Comparison of ENCODE assay signal across 10 cellular contexts in genomic region chr1:36123357-36123756, GRCh38. TPM values are rescaled to one million over a fixed set of nuclear protein-coding genes. Genes with fewer than 3 reads are reported as not detected.
DNase-seq lines count a peak whose midpoint lies in the region; ATAC-seq and TF ChIP-seq lines count a peak whose summit lies in the region.
"Had no signal": no experiment of that assay in that cellular context is flagged by ENCODE, and none has a peak within 500 bp of the region (broad histone marks: within the 10 kb centered on the region; RNA-seq: fewer than 3 reads in every experiment).

No MANE protein-coding gene starts in this region.

- peak overlapping the region; percentile 71 for H3K9ac ChIP-seq in OCI-LY3 (ENCODE audit: low read length)
- H3K9ac ChIP-seq in smooth muscle cell (ENCODE audit: low read depth), result no peak overlapping the region

- H3K4me2 ChIP-seq in OCI-LY3 (ENCODE audit: low read length), result peak overlapping the region; percentile 95
- H3K4me2 ChIP-seq in smooth muscle cell, result peak overlapping the region; percentile 76

- H3K27ac ChIP-seq in OCI-LY3 (ENCODE audit: low read length) (peak overlapping the region; percentile 76), heart left ventricle (peak overlapping the region in 1 of 12 donors; percentile 86), smooth muscle cell (ENCODE audit: low read depth) (peak overlapping the region; percentile 56)
- H3K27ac ChIP-seq: colonic mucosa had no signal

- intact Hi-C loops in heart left ventricle (cut with DNase I), result no loop called here

- no peak for TF ChIP-seq POLR2A in heart left ventricle (IDR thresholded peaks at IDR 0.05)

- H3K4me3 ChIP-seq in OCI-LY3 (ENCODE audit: low read length), result peak overlapping the region; percentile 67
- H3K4me3 ChIP-seq in heart left ventricle, result peak overlapping the region in 2 of 12 donors; percentile 19 to 25
- H3K4me3 ChIP-seq in smooth muscle cell, result no peak overlapping the region
- H3K4me3 ChIP-seq: colonic mucosa had no signal

- peak; percentile 47 for DNase-seq in GM19238 (ENCODE audit: insufficient read length, low spot score)
- DNase-seq in heart left ventricle, result peak in 1 of 5 donors; percentile 68
- no peak for DNase-seq in smooth muscle cell (lab: John Stamatoyannopoulos, UW; ENCODE audit: unreplicated experiment)
- no peak for DNase-seq in middle frontal gyrus (ENCODE audit: extremely low spot score, low spot score)
- DNase-seq in NCI-H1417 (lab: John Stamatoyannopoulos, UW), result no peak
- DNase-seq: colonic mucosa, NCI-H82 had no signal

- H2AFZ ChIP-seq in OCI-LY3 (ENCODE audit: low read depth, low read length), result peak overlapping the region; percentile 76
- no peak overlapping the region for H2AFZ ChIP-seq in smooth muscle cell (ENCODE audit: low read depth)

- no peaks in the 10 kb centered on the region for H3K9me3 ChIP-seq in OCI-LY3 (ENCODE audit: insufficient read depth, low read length)
- no peaks in the 10 kb centered on the region for H3K9me3 ChIP-seq in heart left ventricle
- no peaks in the 10 kb centered on the region for H3K9me3 ChIP-seq in smooth muscle cell (replicated peaks; ENCODE audit: low read depth)
- H3K9me3 ChIP-seq: colonic mucosa had no signal

- peaks cover 21% of the 10 kb centered on the region for H3K4me1 ChIP-seq in OCI-LY3 (ENCODE audit: low read length)
- H3K4me1 ChIP-seq in heart left ventricle, result peaks cover 0 to 40% (median 0%) of the 10 kb centered on the region in 12 donors
- peaks cover 11% of the 10 kb centered on the region for H3K4me1 ChIP-seq in smooth muscle cell (ENCODE audit: low read depth)
- H3K4me1 ChIP-seq: colonic mucosa had no signal

- no peaks in the 10 kb centered on the region for H4K20me1 ChIP-seq in OCI-LY3 (ENCODE audit: insufficient read depth, low read length)
- H4K20me1 ChIP-seq in smooth muscle cell (ENCODE audit: low read depth), result no peaks in the 10 kb centered on the region

- H3F3A ChIP-seq in smooth muscle cell (ENCODE audit: low read depth), result no peaks in the 10 kb centered on the region

- H3K27me3 ChIP-seq in OCI-LY3 (ENCODE audit: low read depth, low read length), result no peaks in the 10 kb centered on the region
- H3K27me3 ChIP-seq in heart left ventricle, result peaks cover 0 to 18% (median 0%) of the 10 kb centered on the region in 9 donors
- peaks cover 3% of the 10 kb centered on the region for H3K27me3 ChIP-seq in smooth muscle cell (ENCODE audit: low read depth)

- WGBS in heart left ventricle, 4 donors, result 59 to 80% (median 66%) methylated on average over 8 of the region's 8 CpGs
- WGBS in smooth muscle cell (ENCODE audit: low lambda C conversion rate), result 63% methylated on average over 8 of the region's 8 CpGs

- no peak for TF ChIP-seq CTCF in OCI-LY3 (IDR thresholded peaks at IDR 0.05; ENCODE audit: low read depth, low read length)
- no peak for TF ChIP-seq CTCF in heart left ventricle (IDR thresholded peaks at IDR 0.05)
- TF ChIP-seq CTCF in smooth muscle cell (IDR thresholded peaks at IDR 0.05; ENCODE audit: borderline replicate concordance, insufficient read depth, poor library complexity, severe bottlenecking), result no peak

- H3K79me2 ChIP-seq in OCI-LY3 (ENCODE audit: low read length) (no peaks in the 10 kb centered on the region), smooth muscle cell (ENCODE audit: low read depth) (no peaks in the 10 kb centered on the region)

- no peaks in the 10 kb centered on the region for H3K36me3 ChIP-seq in OCI-LY3 (replicated peaks; ENCODE audit: low read depth, low read length)
- no peaks in the 10 kb centered on the region for H3K36me3 ChIP-seq in heart left ventricle
- H3K36me3 ChIP-seq in smooth muscle cell (ENCODE audit: low read depth), result no peaks in the 10 kb centered on the region
- H3K36me3 ChIP-seq: colonic mucosa had no signal

- ATAC-seq in heart left ventricle (peak in 3 of 4 donors; percentile 27 to 49 (median 31)), HG03139 (IDR thresholded peaks at IDR 0.05; ENCODE audit: unreplicated experiment) (no peak)

RNA-seq across cellular contexts. Expression of gene COL8A2, which starts 1.7 kb away (rescaled TPM):
- 1 to 10 TPM in 5 of 9 donors, under 1 TPM in 4; 0.33 to 2.6 (median 1.1) TPM for total RNA-seq in heart left ventricle
- polyA plus RNA-seq in heart left ventricle, result under 1 TPM; 0.34 to 0.53 TPM
- 21.7 and 32.9 TPM in 2 replicates for total RNA-seq in smooth muscle cell
- 35.9 and 59.0 TPM in 2 replicates for polyA plus RNA-seq in smooth muscle cell

RNA-seq across cellular contexts. Expression of gene TRAPPC3, which starts 25.9 kb away (rescaled TPM):
- total RNA-seq in heart left ventricle (10 to 100 TPM; 45.3 to 77.2 (median 52.9) TPM), smooth muscle cell (67.8 and 202 TPM in 2 replicates)
- polyA plus RNA-seq in heart left ventricle (10 to 100 TPM; 40.8 to 89.6 TPM), smooth muscle cell (113 and 114 TPM in 2 replicates)

RNA-seq across cellular contexts. Expression of gene MAP7D1, which starts 32.6 kb away (rescaled TPM):
- total RNA-seq in heart left ventricle (100 to 1,000 TPM; 249 to 706 (median 328) TPM), smooth muscle cell (102 and 109 TPM in 2 replicates)
- polyA plus RNA-seq in heart left ventricle (100 to 1,000 TPM; 236 to 331 TPM), smooth muscle cell (169 and 186 TPM in 2 replicates)

RNA-seq across cellular contexts. Expression of gene ADPRS, which starts 34.7 kb away (rescaled TPM):
- total RNA-seq in heart left ventricle (10 to 100 TPM; 11.3 to 49.0 (median 16.9) TPM), smooth muscle cell (26.7 and 31.0 TPM in 2 replicates)
- polyA plus RNA-seq in heart left ventricle (10 to 100 TPM; 23.2 to 31.2 TPM), smooth muscle cell (38.8 and 44.1 TPM in 2 replicates)

RNA-seq across cellular contexts. Expression of gene TEKT2, which starts 39.5 kb away (rescaled TPM):
- under 1 TPM in 3 of 9 donors, not detected in 6; 0.17 to 0.23 (median 0.20) TPM for total RNA-seq in heart left ventricle
- under 1 TPM in 1 of 2 donors, not detected in 1; 0.07 TPM for polyA plus RNA-seq in heart left ventricle
- total RNA-seq in smooth muscle cell, result 0.27 TPM in 1 of 2 replicates, not detected in the other
- polyA plus RNA-seq in smooth muscle cell, result 0.66 and 0.85 TPM in 2 replicates
- total RNA-seq: H4 had no signal
